10 cellular contexts compared by ENCODE assay signal in genomic region chr5:31935702-31936347, GRCh38.
DNase-seq lines count a peak whose midpoint lies in the region; ATAC-seq and TF ChIP-seq lines count a peak whose summit lies in the region.
"Had no signal": no experiment of that assay in that cellular context is flagged by ENCODE, and none has a peak within 500 bp of the region (broad histone marks: within the 10 kb centered on the region; RNA-seq: fewer than 3 reads in every experiment).

No MANE protein-coding gene starts in this region.

- POLR2A ChIA-PET in CD4-positive, alpha-beta memory T cell (lab: Charles Lee; ENCODE audit: partially characterized antibody): no interaction called here

- H3K27me3 Mint-ChIP-seq in CD4-positive, alpha-beta memory T cell: no peaks in the 10 kb centered on the region
- H3K27me3 Mint-ChIP-seq: T-cell had no signal

- H3K27me3 ChIP-seq in upper lobe of right lung: no peaks in the 10 kb centered on the region
- H3K27me3 ChIP-seq in CD4-positive, alpha-beta memory T cell (ENCODE audit: insufficient read depth, low read length): no peaks in the 10 kb centered on the region

- H3K4me1 ChIP-seq in upper lobe of right lung: peaks cover 6% of the 10 kb centered on the region
- no peaks in the 10 kb centered on the region for H3K4me1 ChIP-seq in CD4-positive, alpha-beta memory T cell (ENCODE audit: insufficient read depth, low read length)

- in situ Hi-C loops in T47D (cut with HindIII; ENCODE audit: low pct_unique_long_range_greater_than_20kb, low sequenced_read_pairs): no loop called here

- intact Hi-C loops in upper lobe of right lung (cut with DNase I): no loop called here
- intact Hi-C loops in CD4-positive, alpha-beta memory T cell (cut with micrococcal nuclease): no loop called here

- H3K4me3 Mint-ChIP-seq in CD4-positive, alpha-beta memory T cell: no peak overlapping the region
- H3K4me3 Mint-ChIP-seq: T-cell had no signal

- H3K27ac Mint-ChIP-seq in CD4-positive, alpha-beta memory T cell: no peak overlapping the region
- H3K27ac Mint-ChIP-seq: T-cell had no signal

- peak; percentile 50 to 75 for DNase-seq in NCI-H2081 (lab: John Stamatoyannopoulos, UW)
- peak; percentile 64 to 88 for DNase-seq in T47D (ENCODE audit: low read depth in 1 of 2, low spot score in 1 of 2)
- peak; percentile 61 for DNase-seq in kidney glomerular epithelial cell (lab: John Stamatoyannopoulos, UW)
- DNase-seq in upper lobe of right lung: no peak
- DNase-seq in activated naive CD4-positive, alpha-beta T cell treated with Interleukin-2 at 50 U/mL for 16 hours: no peak
- no peak for DNase-seq in CD4-positive, alpha-beta memory T cell
- no peak for DNase-seq in activated CD4-positive, CD25-positive, alpha-beta regulatory T cell treated with anti-CD3 and anti-CD28 coated beads, Interleukin-2, amount 50 U/mL, for 72 hours
- DNase-seq: NCI-H524 treated with DMSO at 0.1 percent for 48 hours; stimulated activated CD8-positive, alpha-beta memory T cell treated with anti-CD3 and anti-CD28 coated beads, Interleukin-4, amount 100 ng/mL, for 48 hours; T-cell had no signal

- no peaks in the 10 kb centered on the region for H3K36me3 ChIP-seq in upper lobe of right lung
- H3K36me3 ChIP-seq in CD4-positive, alpha-beta memory T cell (ENCODE audit: insufficient read depth, low read length): no peaks in the 10 kb centered on the region

- TF ChIP-seq CTCF in upper lobe of right lung (IDR thresholded peaks at IDR 0.05): no peak

- H3K36me3 Mint-ChIP-seq in CD4-positive, alpha-beta memory T cell: no peaks in the 10 kb centered on the region
- H3K36me3 Mint-ChIP-seq: T-cell had no signal

- peak overlapping the region; percentile 46 for H3K4me3 ChIP-seq in upper lobe of right lung
- no peak overlapping the region for H3K4me3 ChIP-seq in CD4-positive, alpha-beta memory T cell (ENCODE audit: low read length in 2 of 2)

- H3K9me3 ChIP-seq in upper lobe of right lung: no peaks in the 10 kb centered on the region
- H3K9me3 ChIP-seq in CD4-positive, alpha-beta memory T cell (ENCODE audit: control insufficient read depth in 1 of 2, low read length in 2 of 2): no peaks in the 10 kb centered on the region

- ATAC-seq in upper lobe of right lung: peak; percentile 80
- ATAC-seq: T-cell had no signal

- H3K27ac ChIP-seq in upper lobe of right lung: peak overlapping the region; percentile 38
- H3K27ac ChIP-seq in CD4-positive, alpha-beta memory T cell (ENCODE audit: low read depth, low read length): no peak overlapping the region

- CTCF ChIA-PET in CD4-positive, alpha-beta memory T cell (lab: Charles Lee; ENCODE audit: partially characterized antibody): no interaction called here

- peaks cover 0 to 3% (median under 1%) of the 10 kb centered on the region in 8 donors for H3K9me3 Mint-ChIP-seq in CD4-positive, alpha-beta memory T cell

- H3K4me1 Mint-ChIP-seq in CD4-positive, alpha-beta memory T cell: no peaks in the 10 kb centered on the region
- H3K4me1 Mint-ChIP-seq: T-cell had no signal

Comparison
In these comparisons a context has a peak if more than half of its experiments do, and no peak if none do; other contexts are left out.
1. DNase-seq: peak in NCI-H2081 (2 of 2), T47D (2 of 2) and kidney glomerular epithelial cell (single experiment); none in upper lobe of right lung (single experiment), activated naive CD4-positive, alpha-beta T cell treated with Interleukin-2 at 50 U/mL for 16 hours (single experiment), CD4-positive, alpha-beta memory T cell (0 of 5) and activated CD4-positive, CD25-positive, alpha-beta regulatory T cell treated with anti-CD3 and anti-CD28 coated beads, Interleukin-2, amount 50 U/mL, for 72 hours (single experiment).